10 cellular contexts compared by ENCODE assay signal in genomic region chr6:131532476-131533108, GRCh38. TPM values are rescaled to one million over a fixed set of nuclear protein-coding genes. Genes with fewer than 3 reads are reported as not detected.
DNase-seq lines count a peak whose midpoint lies in the region; ATAC-seq and TF ChIP-seq lines count a peak whose summit lies in the region.
"Had no signal": no experiment of that assay in that cellular context is flagged by ENCODE, and none has a peak within 500 bp of the region (broad histone marks: within the 10 kb centered on the region; RNA-seq: fewer than 3 reads in every experiment).

No MANE protein-coding gene starts in this region.

- H3K27me3 Mint-ChIP-seq in MCF 10A (ENCODE audit: insufficient read depth, unreplicated experiment) = no peaks in the 10 kb centered on the region
- H3K27me3 Mint-ChIP-seq in stimulated activated naive CD8-positive, alpha-beta T cell treated with anti-CD3 and anti-CD28 coated beads, Interleukin-15, Interleukin-2, amounts not matched to agents 100 ng/mL and 50 ng/mL, for 24 hours = no peaks in the 10 kb centered on the region
- peaks cover 15% of the 10 kb centered on the region for H3K27me3 Mint-ChIP-seq in WTC11 (ENCODE audit: low read depth)

- no peaks in the 10 kb centered on the region for H3K36me3 Mint-ChIP-seq in MCF 10A (ENCODE audit: insufficient read depth, unreplicated experiment)
- H3K36me3 Mint-ChIP-seq in stimulated activated naive CD8-positive, alpha-beta T cell treated with anti-CD3 and anti-CD28 coated beads, Interleukin-15, Interleukin-2, amounts not matched to agents 100 ng/mL and 50 ng/mL, for 24 hours (ENCODE audit: low read depth) = no peaks in the 10 kb centered on the region
- H3K36me3 Mint-ChIP-seq in WTC11 = peaks cover 18% of the 10 kb centered on the region

- H3K79me2 ChIP-seq in mammary epithelial cell (ENCODE audit: insufficient read depth, low read length) = no peaks in the 10 kb centered on the region

- BruUV-seq in mammary epithelial cell (replicated peaks; lab: Mats Ljungman, UMichigan) = no TSS peak
- no TSS peak for BruUV-seq in MCF 10A (replicated peaks; lab: Mats Ljungman, UMichigan)

- no peak overlapping the region for H3K4me2 ChIP-seq in mammary epithelial cell (ENCODE audit: insufficient read depth, low read depth, low read length)

- H3K27ac ChIP-seq in mammary epithelial cell (ENCODE audit: insufficient read depth, low read depth, low read length) = no peak overlapping the region

- DNase-seq in mammary epithelial cell = peak; percentile 37
- DNase-seq in MCF 10A (ENCODE audit: unreplicated experiment) = no peak
- peak; percentile 18 for DNase-seq in activated T-helper 9 cell treated with anti-CD3 and anti-CD28 coated beads, Interleukin-2, amount 50 U/mL, for 16 hours (ENCODE audit: low read depth)
- DNase-seq in WTC11 (ENCODE audit: low spot score) = no peak
- DNase-seq in SKM-1 (lab: John Stamatoyannopoulos, UW; ENCODE audit: unreplicated experiment) = no peak
- no peak for DNase-seq in iPS-NIHi11 (ENCODE audit: low spot score)
- DNase-seq: HFFc6, kidney glomerular epithelial cell had no signal

- no peaks in the 10 kb centered on the region for H3K4me1 Mint-ChIP-seq in MCF 10A (ENCODE audit: insufficient read depth, unreplicated experiment)
- peaks cover 50% of the 10 kb centered on the region for H3K4me1 Mint-ChIP-seq in stimulated activated naive CD8-positive, alpha-beta T cell treated with anti-CD3 and anti-CD28 coated beads, Interleukin-15, Interleukin-2, amounts not matched to agents 100 ng/mL and 50 ng/mL, for 24 hours (ENCODE audit: low read depth)
- H3K4me1 Mint-ChIP-seq in WTC11 = peaks cover 20% of the 10 kb centered on the region

- CTCF ChIA-PET in mammary epithelial cell (lab: Charles Lee; ENCODE audit: low non-redundant PET) (no interaction called here), MCF 10A (lab: Yijun Ruan, JAX) (interaction anchor here (0.6 to 5.1 kb wide), 15 partner anchors 8 to 648 kb away, joined by 3 to 31 read pairs (median 5); no protein-coding TSS in a partner anchor), WTC11 (lab: Charles Lee) (interaction anchor here (1.5 to 4.4 kb wide), 6 partner anchors 13 to 647 kb away, joined by 6 to 26 read pairs (median 12); partner anchors contain the start of gene MED23)

- H3K9me3 Mint-ChIP-seq in MCF 10A (ENCODE audit: unreplicated experiment) = peaks cover 7% of the 10 kb centered on the region
- H3K9me3 Mint-ChIP-seq in stimulated activated naive CD8-positive, alpha-beta T cell treated with anti-CD3 and anti-CD28 coated beads, Interleukin-15, Interleukin-2, amounts not matched to agents 100 ng/mL and 50 ng/mL, for 24 hours = no peaks in the 10 kb centered on the region
- peaks cover 31% of the 10 kb centered on the region for H3K9me3 Mint-ChIP-seq in WTC11
- H3K9me3 Mint-ChIP-seq: HFFc6 had no signal

- dilution Hi-C loops in mammary epithelial cell (cut with HindIII; ENCODE audit: low sequenced_read_pairs) = no loop called here

- intact Hi-C loops in mammary epithelial cell (cut with micrococcal nuclease) (loop anchor here (5.0 kb wide), 1 partner anchor 350 kb away; no protein-coding TSS in a partner anchor), MCF 10A (cut with micrococcal nuclease) (loop anchor here (5.0 kb wide), 1 partner anchor 415 kb away; no protein-coding TSS in a partner anchor)

- TF ChIP-seq CTCF in mammary epithelial cell (conservative IDR thresholded peaks at IDR 0.05 in 1 of 2, IDR thresholded peaks at IDR 0.05 in 1 of 2; ENCODE audit: extremely low read depth in 1 of 2, insufficient read depth in 1 of 2, low read depth in 1 of 2, low read length in 2 of 2) (no peak), MCF 10A (IDR thresholded peaks at IDR 0.05; ENCODE audit: unreplicated experiment) (no peak), WTC11 (IDR thresholded peaks at IDR 0.05) (no peak)

- no peak overlapping the region for H3K9ac ChIP-seq in mammary epithelial cell (ENCODE audit: insufficient read depth, low read length)

- H3K36me3 ChIP-seq in mammary epithelial cell (ENCODE audit: insufficient read depth, low read length) = no peaks in the 10 kb centered on the region

- H3K9me3 ChIP-seq in mammary epithelial cell (replicated peaks; ENCODE audit: insufficient read depth, low read length) = no peaks in the 10 kb centered on the region

- H3K4me3 Mint-ChIP-seq in MCF 10A (ENCODE audit: unreplicated experiment) (no peak overlapping the region), WTC11 (no peak overlapping the region)
- no peak overlapping the region for H3K4me3 Mint-ChIP-seq in stimulated activated naive CD8-positive, alpha-beta T cell treated with anti-CD3 and anti-CD28 coated beads, Interleukin-15, Interleukin-2, amounts not matched to agents 100 ng/mL and 50 ng/mL, for 24 hours
- H3K4me3 Mint-ChIP-seq: HFFc6 had no signal

- no peaks in the 10 kb centered on the region for H3K4me1 ChIP-seq in mammary epithelial cell (ENCODE audit: insufficient read depth, low read length)

- 50% methylated on average over 3 of the region's 4 CpGs for WGBS in mammary epithelial cell (ENCODE audit: low coverage, missing lambda C conversion rate)

- no peak overlapping the region for H3K4me3 ChIP-seq in mammary epithelial cell (replicated peaks in 1 of 3; ENCODE audit: insufficient read depth in 1 of 3, low read depth in 2 of 3, low read length in 3 of 3)

- no peaks in the 10 kb centered on the region for H4K20me1 ChIP-seq in mammary epithelial cell (ENCODE audit: insufficient read depth, low read length)

- ATAC-seq in HG03442 (IDR thresholded peaks at IDR 0.05; ENCODE audit: unreplicated experiment) (peak; percentile 97), WTC11 (no peak)

- no peak overlapping the region for H2AFZ ChIP-seq in mammary epithelial cell (ENCODE audit: low read depth, low read length)

- H3K27ac Mint-ChIP-seq in MCF 10A (ENCODE audit: low read depth, unreplicated experiment) (no peak overlapping the region), WTC11 (no peak overlapping the region)
- H3K27ac Mint-ChIP-seq in stimulated activated naive CD8-positive, alpha-beta T cell treated with anti-CD3 and anti-CD28 coated beads, Interleukin-15, Interleukin-2, amounts not matched to agents 100 ng/mL and 50 ng/mL, for 24 hours = peak overlapping the region; percentile 39
- H3K27ac Mint-ChIP-seq: HFFc6 had no signal

- POLR2A ChIA-PET in MCF 10A (lab: Yijun Ruan, JAX) = interaction anchor here (0.9 kb wide), 1 partner anchor 327 kb away, joined by 4 read pairs; no protein-coding TSS in a partner anchor
- POLR2A ChIA-PET in WTC11 (lab: Charles Lee) = no interaction called here

- in situ Hi-C loops in mammary epithelial cell (cut with MboI; ENCODE audit: low sequenced_read_pairs in 2 of 2) = loop anchor here in 1 of 2 donors (25.0 kb wide), 1 partner anchor 345 kb away; no protein-coding TSS in a partner anchor

- H3K27me3 ChIP-seq in mammary epithelial cell (ENCODE audit: insufficient read depth, low read length) = no peaks in the 10 kb centered on the region

TF ChIP-seq in WTC11, 78 proteins besides CTCF, POLR2A, EP300 and RAD21:
- TF ChIP-seq CREM (CRISPR knock-in tag; IDR thresholded peaks at IDR 0.05) (no peak), SMAD4 (CRISPR knock-in tag; IDR thresholded peaks at IDR 0.05) (no peak), ERG (CRISPR knock-in tag; IDR thresholded peaks at IDR 0.05) (no peak), GRHL2 (CRISPR knock-in tag; IDR thresholded peaks at IDR 0.05; ENCODE audit: insufficient replicate concordance, severe bottlenecking) (no peak), ZNF263 (CRISPR knock-in tag; IDR thresholded peaks at IDR 0.05; ENCODE audit: low read depth) (no peak)

RNA-seq across cellular contexts. Expression of gene ARG1, which starts 40.4 kb away (rescaled TPM):
- total RNA-seq in mammary epithelial cell (not detected), MCF 10A (2022) (not detected in 2 replicates), WTC11 (2021) (0.15 to 0.53 TPM (median 0.21 TPM) in 3 replicates)
- polyA plus RNA-seq in mammary epithelial cell = not detected
- not detected for polyA minus RNA-seq in mammary epithelial cell
- total RNA-seq: HFFc6 had no signal

Comparison
In these comparisons a context has a peak if more than half of its experiments do, and no peak if none do; other contexts are left out.
1. DNase-seq: peak in mammary epithelial cell (single experiment) and activated T-helper 9 cell treated with anti-CD3 and anti-CD28 coated beads, Interleukin-2, amount 50 U/mL, for 16 hours (single experiment); none in MCF 10A (single experiment), WTC11 (single experiment), SKM-1 (single experiment) and iPS-NIHi11 (single experiment).